ENCODE assay signal across 1 cellular context in genomic region chr20:35146299-35146921, GRCh38.
TF ChIP-seq lines count a peak whose summit lies in the region.

No MANE protein-coding gene starts in this region.

TF ChIP-seq in HCT116, 20 proteins besides CTCF, POLR2A, EP300 and RAD21 (continued from another document):
- no peak for TF ChIP-seq REST (IDR thresholded peaks at IDR 0.05; ENCODE audit: low read depth)
- TF ChIP-seq EGR1 (IDR thresholded peaks at IDR 0.05; ENCODE audit: low read depth), result no peak
- TF ChIP-seq CBX3 (IDR thresholded peaks at IDR 0.05; ENCODE audit: low read depth), result no peak
- TF ChIP-seq CEBPB (IDR thresholded peaks at IDR 0.05; ENCODE audit: low read depth), result no peak
- TF ChIP-seq YY1 (IDR thresholded peaks at IDR 0.05; ENCODE audit: extremely low read depth, insufficient replicate concordance, low read depth, low read length), result no peak
- TF ChIP-seq ZFX (IDR thresholded peaks at IDR 0.05), result no peak
- TF ChIP-seq ZBTB33 (IDR thresholded peaks at IDR 0.05; ENCODE audit: extremely low read depth, insufficient replicate concordance, low read length), result no peak
- no peak for TF ChIP-seq SP1 (IDR thresholded peaks at IDR 0.05; ENCODE audit: low read depth)
